In genomic region chr21:42645211-42646075, GRCh38 we compare ENCODE assay signal across 23 cellular contexts.
"Had no signal": no experiment of that assay in that cellular context is flagged by ENCODE, and none has a peak within 500 bp of the region (broad histone marks: within the 10 kb centered on the region; RNA-seq: fewer than 3 reads in every experiment).

No MANE protein-coding gene starts in this region.

- DNase-seq: activated CD4-positive, alpha-beta memory T cell treated with anti-CD3 and anti-CD28 coated beads for 36 hours; activated CD4-positive, alpha-beta T cell treated with anti-CD3 and anti-CD28 coated beads for 36 hours; activated CD8-positive, alpha-beta memory T cell treated with anti-CD3 and anti-CD28 coated beads, Interleukin-2, amount 10 ng/mL, durations not matched to agents 7 days and 5 days; activated naive CD4-positive, alpha-beta T cell; activated naive CD8-positive, alpha-beta T cell treated with anti-CD3 and anti-CD28 coated beads for 36 hours; activated T-cell treated with anti-CD3 and anti-CD28 coated beads, Interleukin-2, amount 50 U/mL, for 1 hour; amniotic stem cell; central memory CD4-positive, alpha-beta T cell; colonic mucosa; endodermal cell; foreskin fibroblast; hypothalamus; islet precursor cell; naive B cell; pancreas; stimulated activated naive B cell treated with anti-CD40 and anti-IgM and Interleukin-4, amounts not matched to agents 10 μg/mL and 1 μg/mL and 100 μg/mL, for 72 hours; SW 1271; T-helper 2 cell had no signal

- H3K27me3 ChIP-seq: colonic mucosa, pancreas had no signal

- ATAC-seq: activated CD4-positive, alpha-beta T cell treated with anti-CD3 and anti-CD28 coated beads for 36 hours; activated CD8-positive, alpha-beta memory T cell treated with anti-CD3 and anti-CD28 coated beads, Interleukin-2, amount 10 ng/mL, durations not matched to agents 7 days and 5 days; activated T-helper 17 cell treated with anti-CD3 and anti-CD28 coated beads, Interleukin-2, amount 50 U/mL, for 72 hours; pancreas; stimulated activated naive B cell treated with anti-CD40 and anti-IgM and Interleukin-4, amounts not matched to agents 10 μg/mL and 1 μg/mL and 100 μg/mL, for 72 hours; WTC11 had no signal

- H3K9me3 ChIP-seq: colonic mucosa, pancreas, thoracic aorta, upper lobe of left lung had no signal

- H3K27ac ChIP-seq: colonic mucosa, epithelial cell of prostate, pancreas, thoracic aorta, upper lobe of left lung had no signal

- H3K36me3 ChIP-seq: colonic mucosa, pancreas, thoracic aorta, upper lobe of left lung had no signal

- H3K4me3 ChIP-seq: colonic mucosa, pancreas, thoracic aorta, upper lobe of left lung had no signal
